In the genomic region with DNA sequence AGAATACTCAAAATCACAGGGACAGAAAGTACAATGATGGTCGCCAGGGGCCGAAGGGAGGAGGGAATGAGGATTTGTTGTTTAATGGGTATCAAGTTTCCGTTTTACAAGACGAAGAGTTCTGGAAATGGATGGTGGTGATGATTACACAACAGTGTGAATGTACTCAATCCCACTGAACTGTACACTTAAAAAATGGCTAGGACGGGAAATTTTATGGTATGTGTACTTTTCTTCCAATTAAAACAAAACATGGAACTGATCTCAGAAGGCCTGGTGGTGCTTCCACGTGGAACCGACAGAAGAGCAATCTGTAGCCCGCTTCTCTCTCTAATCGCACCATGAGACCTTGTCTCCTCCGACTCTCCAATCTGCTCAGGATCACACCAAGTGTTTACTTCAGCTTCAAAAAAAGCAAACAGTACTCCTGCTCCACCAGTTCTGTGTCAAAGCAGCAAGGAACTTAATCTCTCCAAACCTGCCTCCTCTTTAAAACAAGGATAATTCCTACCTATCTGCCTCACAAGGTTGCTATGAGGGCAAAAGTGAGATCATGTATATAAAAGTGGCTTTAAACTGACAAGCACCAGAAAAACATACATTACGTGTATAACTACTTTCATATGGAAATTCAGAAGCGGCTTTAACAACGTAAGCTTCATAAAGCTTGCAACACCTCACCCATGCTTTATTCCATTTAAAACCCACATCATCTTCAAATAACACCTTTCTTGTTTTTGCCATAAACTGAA, we compare ENCODE assay signal across 8 cellular contexts. TPM values are rescaled to one million over a fixed set of nuclear protein-coding genes. Genes with fewer than 3 reads are reported as not detected.
DNase-seq lines count a peak whose midpoint lies in the region; FAIRE-seq and TF ChIP-seq lines count a peak whose summit lies in the region.

No MANE protein-coding gene starts in this region.

- peaks cover 2% of the 10 kb centered on the region for H3K4me1 ChIP-seq in mesendoderm (ENCODE audit: control insufficient read depth, low read depth, low read length)

- DNase-seq in T-helper 2 cell treated with Interferon-gamma antibody and Interleukin-4, amounts not matched to agents 5 μg/mL and 100 μg/mL, for 36 hours (ENCODE audit: low spot score) = no peak
- DNase-seq in T-helper 2 cell = no peak
- peak; percentile 53 for DNase-seq in NCI-H524 treated with DMSO at 0.1 percent for 48 hours (lab: John Stamatoyannopoulos, UW)
- DNase-seq in bronchial epithelial cell (ENCODE audit: low read depth) = peak; percentile 62
- DNase-seq in mesendoderm = peak; percentile 30
- DNase-seq in posterior cingulate gyrus = no peak
- no peak for DNase-seq in activated CD4-positive, alpha-beta T cell treated with anti-CD3 and anti-CD28 coated beads for 1 hour
- DNase-seq in activated CD4-positive, alpha-beta T cell treated with anti-CD3 and anti-CD28 coated beads, Interleukin-2, amount 50 U/mL, for 1 hour = no peak

- H2AK5ac ChIP-seq in mesendoderm (ENCODE audit: low read length) = no peak overlapping the region

- H3K27me3 ChIP-seq in bronchial epithelial cell (ENCODE audit: control insufficient read depth, insufficient read depth, low read length) (no peaks in the 10 kb centered on the region), mesendoderm (ENCODE audit: insufficient read depth, low read length, poor library complexity) (no peaks in the 10 kb centered on the region)

- peaks cover 2% of the 10 kb centered on the region for H3K79me1 ChIP-seq in mesendoderm (ENCODE audit: low read length)

- H3K4me3 Mint-ChIP-seq in T-helper 2 cell treated with Interferon-gamma antibody and Interleukin-4, amounts not matched to agents 5 μg/mL and 100 μg/mL, for 36 hours = peak overlapping the region; percentile 79

- no peak overlapping the region for H4K8ac ChIP-seq in mesendoderm (ENCODE audit: low read depth, low read length)

- H3K9ac ChIP-seq in mesendoderm (ENCODE audit: low read length) = peak overlapping the region; percentile 59

- H3K4me1 Mint-ChIP-seq in T-helper 2 cell treated with Interferon-gamma antibody and Interleukin-4, amounts not matched to agents 5 μg/mL and 100 μg/mL, for 36 hours (ENCODE audit: low read depth) = peaks cover 31% of the 10 kb centered on the region

- H3K4me2 ChIP-seq in mesendoderm (ENCODE audit: low read length) = peak overlapping the region; percentile 66

- H3K36me3 Mint-ChIP-seq in T-helper 2 cell treated with Interferon-gamma antibody and Interleukin-4, amounts not matched to agents 5 μg/mL and 100 μg/mL, for 36 hours (ENCODE audit: low read depth) = peaks cover 9% of the 10 kb centered on the region

- no peak overlapping the region for H2BK120ac ChIP-seq in mesendoderm (ENCODE audit: low read depth, low read length)

- H3K27ac ChIP-seq in mesendoderm (ENCODE audit: low read depth, low read length) = no peak overlapping the region

- WGBS in mesendoderm (ENCODE audit: extremely low coverage, insufficient coverage, low lambda C conversion rate) = no CpG with 5 or more reads among the region's 13 CpGs

- H4K5ac ChIP-seq in mesendoderm (ENCODE audit: low read length) = no peak overlapping the region

- H3K4me3 ChIP-seq in bronchial epithelial cell (ENCODE audit: low read depth, low read length) (peak overlapping the region; percentile 92), mesendoderm (ENCODE audit: low read length) (peak overlapping the region; percentile 25)

- peak overlapping the region; percentile 83 for H3K56ac ChIP-seq in mesendoderm (ENCODE audit: low read length)

- no peak overlapping the region for H2BK15ac ChIP-seq in mesendoderm (replicated peaks; ENCODE audit: low read depth)

- FAIRE-seq in bronchial epithelial cell (lab: Jason Lieb, UNC) = no peak

- no peak overlapping the region for H3K23ac ChIP-seq in mesendoderm (ENCODE audit: low read length)

- H3K27ac Mint-ChIP-seq in T-helper 2 cell treated with Interferon-gamma antibody and Interleukin-4, amounts not matched to agents 5 μg/mL and 100 μg/mL, for 36 hours = peak overlapping the region; percentile 77

- no peak overlapping the region for H3K4ac ChIP-seq in mesendoderm (ENCODE audit: low read depth, low read length)

- H3K18ac ChIP-seq in mesendoderm (ENCODE audit: low read length) = no peak overlapping the region

- H3K36me3 ChIP-seq in bronchial epithelial cell (ENCODE audit: control insufficient read depth, insufficient read depth, low read length) (no peaks in the 10 kb centered on the region), mesendoderm (ENCODE audit: control insufficient read depth, insufficient read depth, low read length) (no peaks in the 10 kb centered on the region)

- H3K9me3 Mint-ChIP-seq in T-helper 2 cell treated with Interferon-gamma antibody and Interleukin-4, amounts not matched to agents 5 μg/mL and 100 μg/mL, for 36 hours = no peaks in the 10 kb centered on the region

- no peak overlapping the region for H2BK5ac ChIP-seq in mesendoderm (ENCODE audit: low read length)

- intact Hi-C loops in posterior cingulate gyrus (cut with DNase I) = loop anchor here (5.0 kb wide), 1 partner anchor 70 kb away; no protein-coding TSS in a partner anchor

- peaks cover 48% of the 10 kb centered on the region for H3K79me2 ChIP-seq in mesendoderm (ENCODE audit: control insufficient read depth, insufficient read depth, low read length)

- peaks cover 2% of the 10 kb centered on the region for H3K27me3 Mint-ChIP-seq in T-helper 2 cell treated with Interferon-gamma antibody and Interleukin-4, amounts not matched to agents 5 μg/mL and 100 μg/mL, for 36 hours (ENCODE audit: low read depth)

- TF ChIP-seq CTCF in bronchial epithelial cell (IDR thresholded peaks at IDR 0.05; ENCODE audit: insufficient read depth, low read length, severe bottlenecking) = no peak

RNA-seq across cellular contexts. Expression of a gene that starts 2.1 kb away (rescaled TPM):
- 102 and 132 TPM in 2 replicates for total RNA-seq in bronchial epithelial cell
- polyA plus RNA-seq in mesendoderm (2013, experiment 1 of 2) = 73.1 TPM
- 72.9 TPM for polyA plus RNA-seq in mesendoderm (2013, experiment 2 of 2)

RNA-seq across cellular contexts. Expression of a gene that starts 42.9 kb away (rescaled TPM):
- total RNA-seq in bronchial epithelial cell = 0.26 and 0.51 TPM in 2 replicates
- 2.7 TPM for polyA plus RNA-seq in mesendoderm (2013, experiment 1 of 2)
- polyA plus RNA-seq in mesendoderm (2013, experiment 2 of 2) = 2.5 TPM

Comparison
In these comparisons a context has a peak if more than half of its experiments do, and no peak if none do; other contexts are left out.
1. DNase-seq: peak in NCI-H524 treated with DMSO at 0.1 percent for 48 hours (single experiment), bronchial epithelial cell (single experiment) and mesendoderm (single experiment); none in T-helper 2 cell treated with Interferon-gamma antibody and Interleukin-4, amounts not matched to agents 5 μg/mL and 100 μg/mL, for 36 hours (single experiment), T-helper 2 cell (0 of 5), posterior cingulate gyrus (0 of 10), activated CD4-positive, alpha-beta T cell treated with anti-CD3 and anti-CD28 coated beads for 1 hour (single experiment) and activated CD4-positive, alpha-beta T cell treated with anti-CD3 and anti-CD28 coated beads, Interleukin-2, amount 50 U/mL, for 1 hour (single experiment).